24 cellular contexts compared by ENCODE assay signal in genomic region chr12:30506411-30506810, GRCh38.
"Had no signal": no experiment of that assay in that cellular context is flagged by ENCODE, and none has a peak within 500 bp of the region (broad histone marks: within the 10 kb centered on the region; RNA-seq: fewer than 3 reads in every experiment).

No MANE protein-coding gene starts in this region.

- H3K36me3 ChIP-seq: Peyer's patch, SJCRH30 had no signal

- H3K27me3 ChIP-seq: Peyer's patch, SJCRH30 had no signal

- H3K4me2 ChIP-seq: PC-9 had no signal

- H3K4me3 ChIP-seq: PC-9, Peyer's patch, SJCRH30 had no signal

- ATAC-seq: Right ventricle myocardium inferior, SK-N-SH treated with all-trans-retinoic acid at 6 μM for 48 hours had no signal

- H3K9me3 ChIP-seq: Peyer's patch, SJCRH30 had no signal

- H3K4me1 ChIP-seq: Peyer's patch, SJCRH30 had no signal

- H2AFZ ChIP-seq: PC-9 had no signal

- H3K27ac ChIP-seq: HL-60, PC-9, Peyer's patch, SJCRH30 had no signal

- DNase-seq: KBM-7, NCI-H1092, NCI-H1105 treated with DMSO at 0.1 percent for 48 hours, NCI-H1417 treated with DMSO at 0.1 percent for 48 hours, NCI-H146, NCI-H1694 treated with DMSO at 0.1 percent for 48 hours, NCI-H1930, NCI-H2081, NCI-H2107, NCI-H226, NCI-H446, NCI-H510A, NCI-H524 treated with DMSO at 0.1 percent for 48 hours, NCI-H69, NCI-H774, OCI-M1, PC-9, Peyer's patch, SHP77 treated with DMSO at 0.1 percent for 48 hours, SJCRH30 had no signal

- FAIRE-seq: HTR-8/SVneo had no signal
